15 cellular contexts compared by ENCODE assay signal in genomic region chr18:55316615-55317184, GRCh38.
DNase-seq lines count a peak whose midpoint lies in the region; ATAC-seq and TF ChIP-seq lines count a peak whose summit lies in the region.
"Had no signal": no experiment of that assay in that cellular context is flagged by ENCODE, and none has a peak within 500 bp of the region (broad histone marks: within the 10 kb centered on the region; RNA-seq: fewer than 3 reads in every experiment).

No MANE protein-coding gene starts in this region.

- no peak for TF ChIP-seq EP300 in sigmoid colon (IDR thresholded peaks at IDR 0.05)

- H3K4me3 ChIP-seq in SK-N-MC = peak overlapping the region; percentile 16
- no peak overlapping the region for H3K4me3 ChIP-seq in thyroid gland (replicated peaks in 1 of 3)
- no peak overlapping the region for H3K4me3 ChIP-seq in sigmoid colon
- H3K4me3 ChIP-seq: prostate gland, stomach had no signal

- DNase-seq in NCI-H1092 treated with DMSO at 0.1 percent for 48 hours (lab: John Stamatoyannopoulos, UW) = peak; percentile 36
- DNase-seq in NCI-H1092 (lab: John Stamatoyannopoulos, UW) = no peak
- DNase-seq in SK-N-MC (ENCODE audit: low read depth, low spot score) = no peak
- DNase-seq in iris pigment epithelial cell (ENCODE audit: low read depth) = peak; percentile 27
- no peak for DNase-seq in thyroid gland
- no peak for DNase-seq in sigmoid colon
- DNase-seq in midbrain (lab: John Stamatoyannopoulos, UW) = no peak
- DNase-seq: activated CD8-positive, alpha-beta T cell treated with anti-CD3 and anti-CD28 coated beads for 36 hours; activated gamma-delta T cell; NCI-H446; stomach had no signal

- H3K36me3 Mint-ChIP-seq in activated T-helper 17 cell treated with anti-CD3 and anti-CD28 coated beads, Interleukin-2, amount 50 U/mL, for 72 hours (ENCODE audit: low read depth) = no peaks in the 10 kb centered on the region

- H3K27me3 ChIP-seq in thyroid gland (no peaks in the 10 kb centered on the region), sigmoid colon (no peaks in the 10 kb centered on the region)
- H3K27me3 ChIP-seq: stomach had no signal

- no peak for TF ChIP-seq CTCF in thyroid gland (IDR thresholded peaks at IDR 0.05)
- no peak for TF ChIP-seq CTCF in sigmoid colon (IDR thresholded peaks at IDR 0.05)

- no peak overlapping the region for H3K9ac ChIP-seq in SK-N-MC (ENCODE audit: insufficient read length)

- intact Hi-C loops in thyroid gland (cut with DNase I) (no loop called here), sigmoid colon (cut with DNase I) (no loop called here)

- no peaks in the 10 kb centered on the region for H3K4me1 Mint-ChIP-seq in activated T-helper 17 cell treated with anti-CD3 and anti-CD28 coated beads, Interleukin-2, amount 50 U/mL, for 72 hours
- H3K4me1 Mint-ChIP-seq: central memory CD8-positive, alpha-beta T cell had no signal

- TF ChIP-seq POLR2A in thyroid gland (IDR thresholded peaks at IDR 0.05) (no peak), sigmoid colon (IDR thresholded peaks at IDR 0.05) (no peak)

- H3K27ac Mint-ChIP-seq in activated T-helper 17 cell treated with anti-CD3 and anti-CD28 coated beads, Interleukin-2, amount 50 U/mL, for 72 hours = no peak overlapping the region
- H3K27ac Mint-ChIP-seq: activated CD8-positive, alpha-beta T cell treated with anti-CD3 and anti-CD28 coated beads for 36 hours had no signal

- H3K9me3 Mint-ChIP-seq in activated T-helper 17 cell treated with anti-CD3 and anti-CD28 coated beads, Interleukin-2, amount 50 U/mL, for 72 hours = no peaks in the 10 kb centered on the region
- H3K9me3 Mint-ChIP-seq: activated CD8-positive, alpha-beta T cell treated with anti-CD3 and anti-CD28 coated beads for 36 hours; central memory CD8-positive, alpha-beta T cell had no signal

- H3K36me3 ChIP-seq in SK-N-MC (ENCODE audit: insufficient read depth, low read length) = no peaks in the 10 kb centered on the region
- no peaks in the 10 kb centered on the region for H3K36me3 ChIP-seq in thyroid gland
- H3K36me3 ChIP-seq in sigmoid colon = no peaks in the 10 kb centered on the region
- H3K36me3 ChIP-seq: prostate gland, stomach had no signal

- no peak overlapping the region for H3K4me3 Mint-ChIP-seq in activated T-helper 17 cell treated with anti-CD3 and anti-CD28 coated beads, Interleukin-2, amount 50 U/mL, for 72 hours
- H3K4me3 Mint-ChIP-seq: activated CD8-positive, alpha-beta T cell treated with anti-CD3 and anti-CD28 coated beads for 36 hours; central memory CD8-positive, alpha-beta T cell had no signal

- H3K27ac ChIP-seq in SK-N-MC (peak overlapping the region; percentile 70; the same call in 1 of the 2 replicates), thyroid gland (peak overlapping the region in 2 of 3 donors; percentile 86 to 94), sigmoid colon (peak overlapping the region in 1 of 4 donors; percentile 3)
- H3K27ac ChIP-seq: 22Rv1, prostate gland had no signal

- peaks cover 9 to 22% of the 10 kb centered on the region in 2 donors for H3K4me1 ChIP-seq in thyroid gland
- peaks cover 0 to 65% (median 29%) of the 10 kb centered on the region in 4 donors for H3K4me1 ChIP-seq in sigmoid colon
- H3K4me1 ChIP-seq: prostate gland had no signal

- no peak for ATAC-seq in activated T-helper 17 cell treated with anti-CD3 and anti-CD28 coated beads, Interleukin-2, amount 50 U/mL, for 72 hours (replicated peaks)
- ATAC-seq: activated CD8-positive, alpha-beta T cell treated with anti-CD3 and anti-CD28 coated beads for 36 hours had no signal

- WGBS in thyroid gland, 2 donors = 63 to 70% methylated on average over 3 of the region's 3 CpGs
- 37 to 54% methylated on average over 3 of the region's 3 CpGs for WGBS in sigmoid colon, 2 donors

- H3K27me3 Mint-ChIP-seq in activated T-helper 17 cell treated with anti-CD3 and anti-CD28 coated beads, Interleukin-2, amount 50 U/mL, for 72 hours = peaks cover 18% of the 10 kb centered on the region

- no peaks in the 10 kb centered on the region for H3K9me3 ChIP-seq in SK-N-MC (ENCODE audit: low read depth, low read length)
- no peaks in the 10 kb centered on the region for H3K9me3 ChIP-seq in thyroid gland
- no peaks in the 10 kb centered on the region for H3K9me3 ChIP-seq in sigmoid colon
- H3K9me3 ChIP-seq: prostate gland, stomach had no signal

Comparison
In these comparisons a context has a peak if more than half of its experiments do, and no peak if none do; other contexts are left out.
1. DNase-seq: peak in NCI-H1092 treated with DMSO at 0.1 percent for 48 hours (single experiment) and iris pigment epithelial cell (single experiment); none in NCI-H1092 (single experiment), SK-N-MC (single experiment), thyroid gland (0 of 2), sigmoid colon (single experiment) and midbrain (single experiment).